Comparison of ENCODE assay signal across 1 cellular context in the genomic region with DNA sequence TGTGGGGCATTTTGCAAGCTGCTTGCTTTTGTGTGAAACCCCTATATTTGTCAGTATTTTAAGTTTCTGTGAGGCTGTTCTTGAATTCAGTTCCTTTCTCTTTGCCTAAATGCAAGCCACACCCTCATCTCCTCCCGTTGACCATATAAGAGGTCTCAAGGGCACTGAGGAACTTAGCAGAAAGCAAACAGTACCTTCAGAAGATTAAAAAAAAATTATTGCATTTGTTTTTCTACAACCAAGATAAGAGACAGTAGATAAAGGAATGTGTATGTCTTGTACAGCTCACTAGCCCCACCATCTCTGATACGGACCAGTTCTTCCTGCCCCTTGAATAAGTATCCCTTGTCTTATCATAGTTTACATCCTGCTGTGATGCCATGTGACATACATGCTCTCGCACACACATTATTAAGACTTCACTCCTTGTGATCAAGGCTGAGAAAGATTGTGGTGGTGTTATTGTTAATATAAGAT.
TF ChIP-seq lines count a peak whose summit lies in the region.

No MANE protein-coding gene starts in this region.

TF ChIP-seq in HepG2, 621 proteins besides CTCF, POLR2A, EP300 and RAD21:
- TF ChIP-seq FOXC1 (CRISPR knock-in tag; IDR thresholded peaks at IDR 0.05; ENCODE audit: borderline replicate concordance) (no peak), SRF (IDR thresholded peaks at IDR 0.05; ENCODE audit: low read depth, low read length) (0 out of 2 replicates have a peak, but pooled peaks have one; percentile 13)
